14 cellular contexts compared by ENCODE assay signal in the genomic region with DNA sequence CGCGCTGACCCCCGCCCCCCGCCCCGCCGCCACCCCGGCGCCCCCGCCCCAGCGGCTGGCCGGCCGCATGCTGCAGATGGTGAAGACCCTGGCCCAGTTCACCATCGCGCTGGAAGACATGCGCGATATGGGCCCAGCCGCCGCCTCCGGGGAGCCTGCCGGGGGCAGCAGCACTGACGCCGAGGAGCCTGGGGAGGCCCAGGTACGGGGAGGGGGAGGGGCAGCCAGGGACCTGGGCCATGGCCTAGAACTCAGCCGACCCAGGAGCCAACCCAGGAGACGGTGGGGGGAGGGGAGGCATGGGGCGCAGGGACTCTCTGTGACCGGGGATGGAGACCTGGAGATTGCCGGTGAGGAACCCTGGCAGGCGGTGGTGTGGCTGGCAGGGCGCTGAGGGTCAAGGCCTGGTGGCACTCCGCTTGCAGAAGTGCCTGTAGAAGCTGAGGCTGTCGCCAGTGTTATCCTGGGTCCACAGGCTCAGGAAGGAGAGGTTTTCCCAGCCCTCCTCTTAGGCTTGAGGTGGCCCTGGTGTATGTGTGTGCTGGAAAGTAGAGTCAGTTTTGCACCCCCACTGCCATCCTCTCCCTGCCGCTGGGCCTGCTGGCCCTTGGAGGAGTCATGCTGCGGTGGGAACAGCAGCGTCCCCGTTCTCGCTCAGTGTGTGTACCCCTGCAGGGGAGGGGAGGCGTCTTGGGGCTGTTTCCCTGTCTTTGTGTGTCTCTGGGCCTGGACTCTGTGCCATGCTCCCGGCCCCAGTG. TPM values are rescaled to one million over a fixed set of nuclear protein-coding genes. Genes with fewer than 3 reads are reported as not detected.
DNase-seq lines count a peak whose midpoint lies in the region; ATAC-seq and TF ChIP-seq lines count a peak whose summit lies in the region.
"Had no signal": no experiment of that assay in that cellular context is flagged by ENCODE, and none has a peak within 500 bp of the region (broad histone marks: within the 10 kb centered on the region; RNA-seq: fewer than 3 reads in every experiment).

No MANE protein-coding gene starts in this region.

- no peak for DNase-seq in Calu3
- DNase-seq in NT2/D1 (ENCODE audit: low read depth, low spot score) = no peak
- DNase-seq in heart right ventricle = no peak
- no peak for DNase-seq in prostate gland (ENCODE audit: low spot score)
- DNase-seq in hippocampal formation (lab: John Stamatoyannopoulos, UW) = no peak
- DNase-seq in activated CD4-positive, alpha-beta T cell treated with anti-CD3 and anti-CD28 coated beads for 1 hour = no peak
- DNase-seq in posterior vena cava (ENCODE audit: low spot score) = no peak
- DNase-seq in KG1 (lab: John Stamatoyannopoulos, UW) = no peak
- DNase-seq: activated B cell treated with CpG ODN at 0.5 μM for 24 hours; activated T-cell treated with anti-CD3 and anti-CD28 coated beads, Interleukin-2, amount 50 U/mL, for 72 hours; AML-193; stimulated activated CD4-positive, alpha-beta T cell treated with anti-CD3 and anti-CD28 coated beads, Interleukin-4, amount 100 ng/mL, for 4 hours had no signal

- H3K4me3 ChIP-seq in NT2/D1 (ENCODE audit: insufficient read length, low read depth) (peak overlapping the region; percentile 8), heart right ventricle (peak overlapping the region in 8 of 10 donors; percentile 17 to 41 (median 36)), prostate gland (peak overlapping the region; percentile 22 to 34)

- H3K9me3 ChIP-seq in NT2/D1 (ENCODE audit: insufficient read depth, low read length) (no peaks in the 10 kb centered on the region), heart right ventricle (no peaks in the 10 kb centered on the region), prostate gland (no peaks in the 10 kb centered on the region)

- H3K4me3 Mint-ChIP-seq in Calu3 (ENCODE audit: low read depth, unreplicated experiment) = peak overlapping the region; percentile 62
- H3K4me3 Mint-ChIP-seq: activated B cell treated with CpG ODN at 0.5 μM for 24 hours; activated T-cell treated with anti-CD3 and anti-CD28 coated beads, Interleukin-2, amount 50 U/mL, for 72 hours had no signal

- CTCF ChIA-PET in Calu3 (lab: Charles Lee) = no interaction called here

- H3K27me3 ChIP-seq in NT2/D1 (ENCODE audit: insufficient read depth, insufficient read length) (peaks cover 15% of the 10 kb centered on the region), heart right ventricle (no peaks in the 10 kb centered on the region), prostate gland (replicated peaks; ENCODE audit: insufficient read depth) (no peaks in the 10 kb centered on the region)

- TF ChIP-seq CTCF in Calu3 (IDR thresholded peaks at IDR 0.05; ENCODE audit: unreplicated experiment) (no peak), heart right ventricle (IDR thresholded peaks at IDR 0.05) (no peak), prostate gland (IDR thresholded peaks at IDR 0.05) (no peak)

- H3K36me3 ChIP-seq in NT2/D1 (ENCODE audit: insufficient read depth, insufficient read length, low read length) = peaks cover 32% of the 10 kb centered on the region
- H3K36me3 ChIP-seq in heart right ventricle = peaks cover 0 to 19% (median 0%) of the 10 kb centered on the region in 9 donors
- no peaks in the 10 kb centered on the region for H3K36me3 ChIP-seq in prostate gland

- no peak for TF ChIP-seq POLR2A in prostate gland (IDR thresholded peaks at IDR 0.05)

- H3K27me3 Mint-ChIP-seq in Calu3 (ENCODE audit: unreplicated experiment) = peaks cover 14% of the 10 kb centered on the region

- no peak overlapping the region for H3K27ac Mint-ChIP-seq in Calu3 (ENCODE audit: unreplicated experiment)
- H3K27ac Mint-ChIP-seq: activated B cell treated with CpG ODN at 0.5 μM for 24 hours; activated T-cell treated with anti-CD3 and anti-CD28 coated beads, Interleukin-2, amount 50 U/mL, for 72 hours had no signal

- H3K4me1 ChIP-seq in NT2/D1 (ENCODE audit: insufficient read depth, insufficient read length) (peaks cover 22% of the 10 kb centered on the region), heart right ventricle (peaks cover 8 to 71% (median 28%) of the 10 kb centered on the region in 9 donors), prostate gland (replicated peaks) (peaks cover 4% of the 10 kb centered on the region)

- H3K4me1 Mint-ChIP-seq in Calu3 (ENCODE audit: low read depth, unreplicated experiment) = no peaks in the 10 kb centered on the region
- H3K4me1 Mint-ChIP-seq: activated B cell treated with CpG ODN at 0.5 μM for 24 hours had no signal

- ATAC-seq in heart right ventricle = peak in 3 of 8 donors; percentile 5 to 6 (median 5)
- ATAC-seq: activated T-cell treated with anti-CD3 and anti-CD28 coated beads, Interleukin-2, amount 50 U/mL, for 72 hours; esophagus mucosa had no signal

- intact Hi-C loops in Calu3 (cut with micrococcal nuclease; ENCODE audit: unreplicated experiment) = no loop called here
- intact Hi-C loops in heart right ventricle (cut with DNase I) = no loop called here
- intact Hi-C loops in prostate gland (cut with DNase I) = no loop called here
- intact Hi-C loops in posterior vena cava (cut with DNase I) = no loop called here

- no TSS peak for BruUV-seq in Calu3 (replicated peaks; lab: Mats Ljungman, UMichigan)

- peaks cover 6% of the 10 kb centered on the region for H3K36me3 Mint-ChIP-seq in Calu3 (ENCODE audit: insufficient read depth, unreplicated experiment)

- 33 to 48% methylated on average over 37 to 39 of the region's 39 CpGs for WGBS in heart right ventricle, 2 donors
- WGBS in prostate gland = 44% methylated on average over 23 of the region's 39 CpGs

- H3K27ac ChIP-seq in heart right ventricle (peak overlapping the region in 3 of 10 donors; percentile 28 to 53 (median 34)), prostate gland (peak overlapping the region in 1 of 2 donors; percentile 5)
- H3K27ac ChIP-seq: RWPE1 had no signal

- peak overlapping the region; percentile 63 for H3K9ac ChIP-seq in NT2/D1 (ENCODE audit: insufficient read length, low read depth)

- H3K9me3 Mint-ChIP-seq in Calu3 (ENCODE audit: low read depth, unreplicated experiment) = no peaks in the 10 kb centered on the region
- H3K9me3 Mint-ChIP-seq: activated B cell treated with CpG ODN at 0.5 μM for 24 hours; activated T-cell treated with anti-CD3 and anti-CD28 coated beads, Interleukin-2, amount 50 U/mL, for 72 hours had no signal

RNA-seq across cellular contexts. Expression of a gene that starts 32.9 kb away (rescaled TPM):
- total RNA-seq in Calu3 (2022) (11.8 and 12.2 TPM in 2 replicates), heart right ventricle (1 to 10 TPM; 1.0 to 9.2 (median 2.7) TPM), prostate gland (10 to 100 TPM in 1 of 2 donors, under 1 TPM in 1; 0.96 to 10.3 TPM), posterior vena cava (10 to 100 TPM in 1 of 2 donors, 1 to 10 TPM in 1; 6.3 to 10.8 TPM)
- polyA plus RNA-seq in heart right ventricle = 1 to 10 TPM; 2.0 to 5.6 TPM

RNA-seq across cellular contexts. Expression of a gene that starts 35.2 kb away (rescaled TPM):
- 22.0 and 22.3 TPM in 2 replicates for total RNA-seq in Calu3 (2022)
- 10 to 100 TPM; 39.2 to 67.4 (median 52.2) TPM for total RNA-seq in heart right ventricle
- polyA plus RNA-seq in heart right ventricle = 10 to 100 TPM; 38.6 to 44.3 TPM
- 10 to 100 TPM; 34.0 to 66.9 TPM for total RNA-seq in prostate gland
- 10 to 100 TPM; 88.6 to 99.1 TPM for total RNA-seq in posterior vena cava
